ENCODE assay signal across 8 cellular contexts in the genomic region with DNA sequence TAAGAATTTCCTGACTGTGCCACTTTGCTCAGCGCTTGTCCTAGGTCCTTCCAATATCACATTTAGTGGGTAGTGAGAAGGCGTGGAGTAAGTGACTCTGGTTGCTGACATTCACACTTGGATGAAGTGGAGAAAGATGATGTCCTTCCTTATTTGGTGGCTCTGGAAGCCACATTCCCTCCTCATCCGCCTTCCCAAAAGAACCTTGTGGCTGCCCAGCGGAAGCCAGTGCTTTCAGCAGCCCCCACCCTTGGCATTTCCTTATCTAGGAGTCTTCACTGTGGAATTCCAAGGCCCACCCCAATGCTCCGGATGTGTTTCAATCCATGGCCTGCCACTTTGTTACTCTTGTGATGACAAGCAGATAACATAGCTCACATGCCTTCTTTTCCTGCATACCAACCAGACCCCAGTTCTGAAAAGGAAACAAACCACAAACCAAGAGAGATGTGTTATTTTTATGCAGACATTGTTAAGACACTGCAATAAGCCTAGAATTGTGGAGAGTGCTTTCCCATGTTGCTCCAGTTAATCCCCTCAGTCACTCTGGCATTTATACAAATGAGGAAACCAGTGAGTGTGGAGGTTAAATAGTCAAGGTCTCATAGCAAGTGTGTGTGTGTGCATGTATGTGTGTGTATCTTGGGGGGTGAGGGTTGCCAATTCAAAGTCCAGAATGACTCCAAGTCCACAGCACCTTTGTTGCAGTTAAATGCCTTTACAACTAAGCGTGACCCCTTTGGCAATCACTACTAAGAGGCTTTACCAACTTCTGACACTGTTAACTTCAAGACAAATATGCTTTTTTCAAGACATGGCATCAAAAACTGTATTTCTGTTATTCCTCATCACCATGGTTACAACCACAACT.
DNase-seq lines count a peak whose midpoint lies in the region; ATAC-seq and TF ChIP-seq lines count a peak whose summit lies in the region.

No MANE protein-coding gene starts in this region.

- peaks cover 10% of the 10 kb centered on the region for H3K27me3 ChIP-seq in NT2/D1 (ENCODE audit: insufficient read depth, insufficient read length)

- no peaks in the 10 kb centered on the region for H3K36me3 Mint-ChIP-seq in nephron (ENCODE audit: low read depth)

- H3K4me1 Mint-ChIP-seq in nephron = peaks cover 78% of the 10 kb centered on the region

- H3K4me1 ChIP-seq in NT2/D1 (ENCODE audit: insufficient read depth, insufficient read length) = peaks cover 6% of the 10 kb centered on the region

- TF ChIP-seq CTCF in AG10803 (conservative IDR thresholded peaks at IDR 0.05; ENCODE audit: low read length) = no peak
- TF ChIP-seq CTCF in nephron (IDR thresholded peaks at IDR 0.05; ENCODE audit: unreplicated experiment in 3 of 3) = no peak

- H3K4me3 ChIP-seq in AG10803 (ENCODE audit: low read length) = no peak overlapping the region; the same call in 1 of the 2 replicates
- no peak overlapping the region for H3K4me3 ChIP-seq in NT2/D1 (ENCODE audit: insufficient read length, low read depth)

- DNase-seq in AG10803 (ENCODE audit: low read depth) (peak; percentile 99), NT2/D1 (ENCODE audit: low read depth, low spot score) (peak; percentile 84), fibroblast of gingiva (ENCODE audit: low read depth) (peak; percentile 51), C1 segment of cervical spinal cord (lab: John Stamatoyannopoulos, UW) (no peak), NCI-H2171 (lab: John Stamatoyannopoulos, UW) (no peak), NCI-H446 (lab: John Stamatoyannopoulos, UW) (no peak)
- no peak for DNase-seq in stimulated activated naive CD8-positive, alpha-beta T cell treated with anti-CD3 and anti-CD28 coated beads, Interleukin-15, Interleukin-2, amounts not matched to agents 100 U/mL and 50 U/mL, for 24 hours

- H3K9me3 ChIP-seq in NT2/D1 (ENCODE audit: insufficient read depth, low read length) = peaks cover 46% of the 10 kb centered on the region

- no peaks in the 10 kb centered on the region for H3K36me3 ChIP-seq in NT2/D1 (ENCODE audit: insufficient read depth, insufficient read length, low read length)

- peak overlapping the region in 1 of 3 experiments; percentile 52 for H3K4me3 Mint-ChIP-seq in nephron

- ATAC-seq in stimulated activated naive CD8-positive, alpha-beta T cell treated with anti-CD3 and anti-CD28 coated beads, Interleukin-15, Interleukin-2, amounts not matched to agents 100 U/mL and 50 U/mL, for 24 hours = no peak

- H3K9me3 Mint-ChIP-seq in nephron = no peaks in the 10 kb centered on the region

- H3K27ac Mint-ChIP-seq in nephron = peak overlapping the region; percentile 97 to 98 (median 98)

- H3K9ac ChIP-seq in NT2/D1 (ENCODE audit: insufficient read length, low read depth) = no peak overlapping the region

- H3K27me3 Mint-ChIP-seq in nephron (ENCODE audit: low read depth) = no peaks in the 10 kb centered on the region

Comparison
In these comparisons a context has a peak if more than half of its experiments do, and no peak if none do; other contexts are left out.
1. DNase-seq: peak in AG10803 (single experiment), NT2/D1 (single experiment) and fibroblast of gingiva (single experiment); none in C1 segment of cervical spinal cord (0 of 14), NCI-H2171 (single experiment), stimulated activated naive CD8-positive, alpha-beta T cell treated with anti-CD3 and anti-CD28 coated beads, Interleukin-15, Interleukin-2, amounts not matched to agents 100 U/mL and 50 U/mL, for 24 hours (single experiment) and NCI-H446 (0 of 2).